Comparison of ENCODE assay signal across 10 cellular contexts in the genomic region with DNA sequence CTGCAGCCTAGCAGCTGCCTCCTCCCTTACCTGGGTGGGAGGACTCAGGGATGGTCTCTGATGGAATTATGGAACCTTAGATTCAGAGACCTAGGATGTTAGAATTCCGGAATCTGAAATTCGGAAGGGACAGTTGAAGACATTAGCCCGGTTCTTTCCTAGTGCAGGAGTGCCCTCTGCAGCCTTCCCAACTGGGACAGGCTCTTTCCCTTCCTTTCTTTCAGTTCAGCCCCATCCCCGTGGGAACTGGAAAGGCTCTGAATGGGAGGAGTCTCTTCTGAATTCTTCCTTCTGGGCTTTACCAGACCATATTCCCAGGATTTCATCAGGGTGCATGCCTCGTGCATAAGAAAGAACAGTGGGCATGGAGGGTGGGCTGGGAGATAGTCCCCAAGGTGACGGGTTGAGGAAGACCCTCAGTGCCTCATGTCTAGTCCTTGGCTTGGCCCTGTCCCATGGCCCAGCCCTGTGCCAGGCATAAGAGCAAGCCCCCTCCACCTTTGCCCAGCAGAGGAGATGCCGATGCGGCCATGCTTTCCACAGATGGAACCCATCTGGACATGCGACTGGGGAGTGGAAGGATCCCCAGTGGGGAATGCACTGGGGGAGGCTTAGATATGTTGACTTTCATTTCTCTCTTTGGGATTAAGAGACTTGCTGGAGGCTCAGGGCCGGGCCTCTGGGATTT. TPM values are rescaled to one million over a fixed set of nuclear protein-coding genes. Genes with fewer than 3 reads are reported as not detected.
DNase-seq lines count a peak whose midpoint lies in the region; ATAC-seq lines count a peak whose summit lies in the region.
"Had no signal": no experiment of that assay in that cellular context is flagged by ENCODE, and none has a peak within 500 bp of the region (broad histone marks: within the 10 kb centered on the region; RNA-seq: fewer than 3 reads in every experiment).

No MANE protein-coding gene starts in this region.

- no peaks in the 10 kb centered on the region for H3K9me2 ChIP-seq in Karpas-422 (replicated peaks; ENCODE audit: insufficient read depth, low read length)

- no peaks in the 10 kb centered on the region for H3K79me1 ChIP-seq in mesendoderm (ENCODE audit: low read length)
- no peaks in the 10 kb centered on the region for H3K79me1 ChIP-seq in trophoblast cell (ENCODE audit: low read length)

- H2AFZ ChIP-seq in ACC112 (ENCODE audit: low read length, unreplicated experiment) (peak overlapping the region; percentile 59), Karpas-422 (ENCODE audit: low read length) (no peak overlapping the region), trophoblast cell (ENCODE audit: insufficient read depth, low read length, poor library complexity) (no peak overlapping the region)

- H3K36me3 ChIP-seq in ACC112 (ENCODE audit: insufficient read depth, low read length) (no peaks in the 10 kb centered on the region), Karpas-422 (ENCODE audit: insufficient read depth, low read length) (no peaks in the 10 kb centered on the region), mesendoderm (ENCODE audit: control insufficient read depth, insufficient read depth, low read length) (no peaks in the 10 kb centered on the region), trophoblast cell (ENCODE audit: control insufficient read depth in 1 of 2, insufficient read depth in 2 of 2, low read length in 2 of 2) (peaks cover 0 to 2% of the 10 kb centered on the region in 2 experiments)
- no peaks in the 10 kb centered on the region for H3K36me3 ChIP-seq in CD4-positive, alpha-beta memory T cell (ENCODE audit: insufficient read depth, low read length)

- H2BK120ac ChIP-seq in mesendoderm (ENCODE audit: low read depth, low read length) (no peak overlapping the region), trophoblast cell (ENCODE audit: insufficient read depth, low read length, poor library complexity) (no peak overlapping the region)

- no peaks in the 10 kb centered on the region for H4K20me1 ChIP-seq in Karpas-422 (ENCODE audit: insufficient read depth, low read depth, low read length)

- intact Hi-C loops in CD4-positive, alpha-beta memory T cell (cut with micrococcal nuclease): loop anchor here (10.0 kb wide), 1 partner anchor 290 kb away; no protein-coding TSS in a partner anchor

- no peaks in the 10 kb centered on the region for H3K79me2 ChIP-seq in ACC112 (ENCODE audit: control insufficient read depth, insufficient read depth, low read length, unreplicated experiment)
- no peaks in the 10 kb centered on the region for H3K79me2 ChIP-seq in Karpas-422 (ENCODE audit: low read length)
- no peaks in the 10 kb centered on the region for H3K79me2 ChIP-seq in mesendoderm (ENCODE audit: control insufficient read depth, insufficient read depth, low read length)
- no peaks in the 10 kb centered on the region for H3K79me2 ChIP-seq in trophoblast cell (ENCODE audit: control insufficient read depth, insufficient read depth, low read length, poor library complexity)

- peak overlapping the region in 1 of 8 donors; percentile 52 for H3K4me3 Mint-ChIP-seq in CD4-positive, alpha-beta memory T cell
- peak overlapping the region in 1 of 2 donors; percentile 67 for H3K4me3 Mint-ChIP-seq in effector memory CD8-positive, alpha-beta T cell

- H2BK15ac ChIP-seq in mesendoderm (replicated peaks; ENCODE audit: low read depth): no peak overlapping the region

- H3K9me3 Mint-ChIP-seq in CD4-positive, alpha-beta memory T cell: no peaks in the 10 kb centered on the region
- no peaks in the 10 kb centered on the region for H3K9me3 Mint-ChIP-seq in effector memory CD8-positive, alpha-beta T cell

- H3K4ac ChIP-seq in mesendoderm (ENCODE audit: low read depth, low read length) (no peak overlapping the region), trophoblast cell (ENCODE audit: low read depth, low read length) (no peak overlapping the region)

- H3K23ac ChIP-seq in mesendoderm (ENCODE audit: low read length) (no peak overlapping the region), trophoblast cell (ENCODE audit: low read length) (no peak overlapping the region)

- H3K9me3 ChIP-seq in CD4-positive, alpha-beta memory T cell (ENCODE audit: control insufficient read depth in 1 of 2, low read length in 2 of 2): no peaks in the 10 kb centered on the region
- H3K9me3 ChIP-seq in Karpas-422 (ENCODE audit: low read length): no peaks in the 10 kb centered on the region
- H3K9me3 ChIP-seq in trophoblast cell (ENCODE audit: insufficient read depth, low read depth, low read length): no peaks in the 10 kb centered on the region

- H3K9ac ChIP-seq in Karpas-422 (ENCODE audit: low read length) (no peak overlapping the region), mesendoderm (ENCODE audit: low read length) (no peak overlapping the region), trophoblast cell (ENCODE audit: low read length) (no peak overlapping the region)

- POLR2A ChIA-PET in CD4-positive, alpha-beta memory T cell (lab: Charles Lee; ENCODE audit: partially characterized antibody): interaction anchor here (1.3 to 38.4 kb wide), 4 partner anchors 8 to 42 kb away, joined by 4 to 2221 read pairs (median 318); a partner anchor contains a TSS

- H2BK5ac ChIP-seq in mesendoderm (ENCODE audit: low read length) (no peak overlapping the region), trophoblast cell (ENCODE audit: low read depth, low read length, poor library complexity) (no peak overlapping the region)

- no peak overlapping the region for H4K12ac ChIP-seq in trophoblast cell (ENCODE audit: low read depth, low read length)

- ATAC-seq in effector memory CD8-positive, alpha-beta T cell (replicated peaks): no peak

- H3K4me2 ChIP-seq in Karpas-422 (ENCODE audit: low read depth, low read length, poor library complexity, severe bottlenecking): peak overlapping the region; percentile 54
- H3K4me2 ChIP-seq in mesendoderm (ENCODE audit: low read length): no peak overlapping the region
- H3K4me2 ChIP-seq in trophoblast cell (ENCODE audit: low read length): no peak overlapping the region

- H3K4me1 Mint-ChIP-seq in CD4-positive, alpha-beta memory T cell: peaks cover 30 to 53% (median 38%) of the 10 kb centered on the region in 4 donors
- peaks cover 29 to 38% of the 10 kb centered on the region in 2 donors for H3K4me1 Mint-ChIP-seq in effector memory CD8-positive, alpha-beta T cell (ENCODE audit: low read depth in 2 of 2)

- peak overlapping the region in 4 of 7 donors; percentile 37 to 48 (median 41) for H3K27ac Mint-ChIP-seq in CD4-positive, alpha-beta memory T cell
- peak overlapping the region; percentile 26 to 67 for H3K27ac Mint-ChIP-seq in effector memory CD8-positive, alpha-beta T cell

- H3K27me3 Mint-ChIP-seq in CD4-positive, alpha-beta memory T cell: no peaks in the 10 kb centered on the region
- H3K27me3 Mint-ChIP-seq in effector memory CD8-positive, alpha-beta T cell: no peaks in the 10 kb centered on the region

- no peak overlapping the region for H3K56ac ChIP-seq in mesendoderm (ENCODE audit: low read length)

- H3K18ac ChIP-seq in mesendoderm (ENCODE audit: low read length) (no peak overlapping the region), trophoblast cell (ENCODE audit: low read length) (no peak overlapping the region)

- WGBS in mesendoderm (ENCODE audit: extremely low coverage, insufficient coverage, low lambda C conversion rate): no CpG with 5 or more reads among the region's 10 CpGs
- no CpG with 5 or more reads among the region's 10 CpGs for WGBS in trophoblast cell (ENCODE audit: extremely low coverage, insufficient coverage, insufficient read length)

- H3K14ac ChIP-seq in trophoblast cell (ENCODE audit: low read length): no peak overlapping the region

- H3K4me1 ChIP-seq in ACC112 (ENCODE audit: control insufficient read depth, insufficient read depth, low read length, unreplicated experiment): peaks cover 10% of the 10 kb centered on the region
- H3K4me1 ChIP-seq in CD4-positive, alpha-beta memory T cell (ENCODE audit: insufficient read depth, low read length): peaks cover 45% of the 10 kb centered on the region
- H3K4me1 ChIP-seq in Karpas-422 (ENCODE audit: low read length): peaks cover 14% of the 10 kb centered on the region
- H3K4me1 ChIP-seq in mesendoderm (ENCODE audit: control insufficient read depth, low read depth, low read length): no peaks in the 10 kb centered on the region
- no peaks in the 10 kb centered on the region for H3K4me1 ChIP-seq in trophoblast cell (ENCODE audit: control insufficient read depth in 1 of 2, insufficient read depth in 2 of 2, low read length in 2 of 2)

- H4K91ac ChIP-seq in trophoblast cell (ENCODE audit: low read depth, low read length): no peak overlapping the region

- no peaks in the 10 kb centered on the region for H3K27me3 ChIP-seq in ACC112 (ENCODE audit: insufficient read depth, low read length)
- H3K27me3 ChIP-seq in CD4-positive, alpha-beta memory T cell (ENCODE audit: insufficient read depth, low read length): no peaks in the 10 kb centered on the region
- H3K27me3 ChIP-seq in Karpas-422 (ENCODE audit: low read length): 0 out of 2 replicates have a peak, but pooled peaks cover 2% of the 10 kb centered on the region
- H3K27me3 ChIP-seq in mesendoderm (ENCODE audit: insufficient read depth, low read length, poor library complexity): no peaks in the 10 kb centered on the region
- no peaks in the 10 kb centered on the region for H3K27me3 ChIP-seq in trophoblast cell (ENCODE audit: insufficient read depth, low read length)

- H3K27ac ChIP-seq in ACC112 (ENCODE audit: low read depth, low read length): no peak overlapping the region
- H3K27ac ChIP-seq in CD4-positive, alpha-beta memory T cell (ENCODE audit: low read depth, low read length): no peak overlapping the region
- no peak overlapping the region for H3K27ac ChIP-seq in Karpas-422 (ENCODE audit: low read length)
- no peak overlapping the region for H3K27ac ChIP-seq in mesendoderm (ENCODE audit: low read depth, low read length)
- H3K27ac ChIP-seq in trophoblast cell (ENCODE audit: low read depth, low read length): no peak overlapping the region

- CTCF ChIA-PET in CD4-positive, alpha-beta memory T cell (lab: Charles Lee; ENCODE audit: partially characterized antibody): interaction anchor here (0.7 to 2.6 kb wide), 19 partner anchors 8 to 183 kb away, joined by 3 to 29 read pairs (median 4); a partner anchor contains a TSS

- H4K5ac ChIP-seq in mesendoderm (ENCODE audit: low read length): no peak overlapping the region

- H2BK12ac ChIP-seq in trophoblast cell (ENCODE audit: low read length): no peak overlapping the region

- H2AK5ac ChIP-seq in mesendoderm (ENCODE audit: low read length) (no peak overlapping the region), trophoblast cell (ENCODE audit: low read length) (no peak overlapping the region)

- H4K8ac ChIP-seq in mesendoderm (ENCODE audit: low read depth, low read length) (no peak overlapping the region), trophoblast cell (ENCODE audit: low read depth, low read length) (no peak overlapping the region)

- DNase-seq in CD4-positive, alpha-beta memory T cell: no peak
- DNase-seq in Karpas-422 (no peak), mesendoderm (no peak), trophoblast cell (no peak), NCI-H2107 treated with DMSO at 0.1 percent for 48 hours (lab: John Stamatoyannopoulos, UW; ENCODE audit: unreplicated experiment) (no peak), T1000 (lab: John Stamatoyannopoulos, UW) (no peak)
- no peak for DNase-seq in effector memory CD8-positive, alpha-beta T cell

- H3K4me3 ChIP-seq in ACC112 (ENCODE audit: low read depth, low read length) (peak overlapping the region; percentile 16; the same call in 1 of the 2 replicates), Karpas-422 (ENCODE audit: low read length) (peak overlapping the region; percentile 32; the same call in 1 of the 2 replicates), mesendoderm (ENCODE audit: low read length) (no peak overlapping the region), trophoblast cell (ENCODE audit: low read depth, low read length) (no peak overlapping the region)
- H3K4me3 ChIP-seq in CD4-positive, alpha-beta memory T cell (ENCODE audit: low read length in 2 of 2): no peak overlapping the region

- H3K36me3 Mint-ChIP-seq in CD4-positive, alpha-beta memory T cell: no peaks in the 10 kb centered on the region
- peaks cover 27% of the 10 kb centered on the region for H3K36me3 Mint-ChIP-seq in effector memory CD8-positive, alpha-beta T cell (ENCODE audit: insufficient read depth)

RNA-seq across cellular contexts. Expression of a gene that starts 14.4 kb away (rescaled TPM):
- total RNA-seq in CD4-positive, alpha-beta memory T cell: under 1 TPM; 0.23 to 0.30 TPM
- polyA plus RNA-seq in CD4-positive, alpha-beta memory T cell: under 1 TPM in 1 of 2 donors, not detected in 1; 0.53 TPM
- 0.22 TPM in 1 of 2 replicates, not detected in the other for total RNA-seq in Karpas-422 (2014; rRNA removed; shearing (Covaris generic); ENCODE audit: low replicate concordance)
- 0.04 TPM for polyA plus RNA-seq in mesendoderm (2013, experiment 1 of 2)
- not detected for polyA plus RNA-seq in mesendoderm (2013, experiment 2 of 2)
- 0.03 and 0.05 TPM in 2 replicates for polyA plus RNA-seq in trophoblast cell (2013)
- total RNA-seq: frontal cortex, NCI-H460 had no signal

RNA-seq across cellular contexts. Expression of a gene that starts 17.4 kb away (rescaled TPM):
- 100 to 1,000 TPM; 325 to 336 TPM for total RNA-seq in CD4-positive, alpha-beta memory T cell
- 1,000 to 10,000 TPM in 1 of 2 donors, 100 to 1,000 TPM in 1; 910 to 1,459 TPM for polyA plus RNA-seq in CD4-positive, alpha-beta memory T cell
- total RNA-seq in Karpas-422 (2014; rRNA removed; shearing (Covaris generic); ENCODE audit: low replicate concordance): 189 and 274 TPM in 2 replicates
- 47.4 TPM for polyA plus RNA-seq in mesendoderm (2013, experiment 1 of 2)
- 47.6 TPM for polyA plus RNA-seq in mesendoderm (2013, experiment 2 of 2)
- polyA plus RNA-seq in trophoblast cell (2013): 30.8 and 31.1 TPM in 2 replicates

RNA-seq across cellular contexts. Expression of a gene that starts 43.7 kb away (rescaled TPM):
- 1 to 10 TPM; 4.8 to 6.3 TPM for total RNA-seq in CD4-positive, alpha-beta memory T cell
- under 1 TPM; 0.54 to 0.66 TPM for polyA plus RNA-seq in CD4-positive, alpha-beta memory T cell
- 3.0 and 4.0 TPM in 2 replicates for total RNA-seq in Karpas-422 (2014; rRNA removed; shearing (Covaris generic); ENCODE audit: low replicate concordance)
- 0.18 TPM for polyA plus RNA-seq in mesendoderm (2013, experiment 1 of 2)
- polyA plus RNA-seq in mesendoderm (2013, experiment 2 of 2): 0.28 TPM
- polyA plus RNA-seq in trophoblast cell (2013): 0.31 and 0.35 TPM in 2 replicates

Comparison
In these comparisons a context has a peak if more than half of its experiments do, and no peak if none do; other contexts are left out.
1. H3K4me3 ChIP-seq: peak in ACC112 (single experiment) and Karpas-422 (single experiment); none in CD4-positive, alpha-beta memory T cell (0 of 2), mesendoderm (single experiment) and trophoblast cell (single experiment).